Comparison of ENCODE assay signal across 9 cellular contexts in genomic region chr19:44741258-44741731, GRCh38. TPM values are rescaled to one million over a fixed set of nuclear protein-coding genes. Genes with fewer than 3 reads are reported as not detected.
A peak's percentile ranks its signal among the peaks of the same experiment; 100 is the strongest.
DNase-seq lines count a peak whose midpoint lies in the region; ATAC-seq and TF ChIP-seq lines count a peak whose summit lies in the region.
"Had no signal": no experiment of that assay in that cellular context is flagged by ENCODE, and none has a peak within 500 bp of the region (broad histone marks: within the 10 kb centered on the region; RNA-seq: fewer than 3 reads in every experiment).

No MANE protein-coding gene starts in this region.

- no peak for TF ChIP-seq POLR2A in gastrocnemius medialis (IDR thresholded peaks at IDR 0.05)

- no peaks in the 10 kb centered on the region for H3K36me3 Mint-ChIP-seq in nephron progenitor cell (ENCODE audit: low read depth)

- H3K4me3 ChIP-seq in fibroblast of the aortic adventitia (ENCODE audit: low read depth, low read length) = no peak overlapping the region
- H3K4me3 ChIP-seq in gastrocnemius medialis = no peak overlapping the region

- DNase-seq in Caki2 (ENCODE audit: low read depth) = peak; percentile 64
- DNase-seq in RPMI7951 (ENCODE audit: low read depth) = peak; percentile 49
- DNase-seq in fibroblast of the aortic adventitia (ENCODE audit: low read depth) = peak; percentile 71
- peak in 1 of 2 donors; percentile 15 for DNase-seq in gastrocnemius medialis
- no peak for DNase-seq in nephron progenitor cell
- DNase-seq in NCI-H1930 (lab: John Stamatoyannopoulos, UW) = no peak
- DNase-seq: activated CD8-positive, alpha-beta memory T cell treated with anti-CD3 and anti-CD28 coated beads, Interleukin-2, amount 50 U/mL, for 4 hours had no signal

- H3K4me1 ChIP-seq in gastrocnemius medialis = peaks cover 27 to 49% of the 10 kb centered on the region in 2 donors

- no peaks in the 10 kb centered on the region for H3K36me3 ChIP-seq in gastrocnemius medialis

- H3K9me3 Mint-ChIP-seq in nephron progenitor cell = no peaks in the 10 kb centered on the region

- H3K27ac Mint-ChIP-seq in nephron progenitor cell = no peak overlapping the region

- no peak for TF ChIP-seq CTCF in fibroblast of the aortic adventitia (IDR thresholded peaks at IDR 0.05; ENCODE audit: insufficient read depth, low read length)
- no peak for TF ChIP-seq CTCF in gastrocnemius medialis (IDR thresholded peaks at IDR 0.05 in 4 of 5, conservative IDR thresholded peaks at IDR 0.05 in 1 of 5)
- TF ChIP-seq CTCF in nephron progenitor cell (IDR thresholded peaks at IDR 0.05) = no peak

- intact Hi-C loops in gastrocnemius medialis (cut with DNase I; ENCODE audit: low total_unique reads) = loop anchor here (10.0 kb wide), 1 partner anchor 214 kb away; the partner anchor contains the start of gene CLPTM1

- H3K27me3 ChIP-seq in gastrocnemius medialis = no peaks in the 10 kb centered on the region

- no peaks in the 10 kb centered on the region for H3K9me3 ChIP-seq in gastrocnemius medialis

- in situ Hi-C loops in Caki2 (cut with HindIII; ENCODE audit: low pct_unique_long_range_greater_than_20kb, low sequenced_read_pairs) = no loop called here
- in situ Hi-C loops in gastrocnemius medialis (cut with MboI; ENCODE audit: low sequenced_read_pairs in 4 of 4) = no loop called here

- H3K4me1 Mint-ChIP-seq in nephron progenitor cell = peaks cover 36% of the 10 kb centered on the region

- ATAC-seq in gastrocnemius medialis (peak; percentile 0 to 3), HG03095 (IDR thresholded peaks at IDR 0.05; ENCODE audit: unreplicated experiment) (no peak), HG03025 (IDR thresholded peaks at IDR 0.05; ENCODE audit: low FRiP score, unreplicated experiment) (no peak)

- H3K4me3 Mint-ChIP-seq in nephron progenitor cell = no peak overlapping the region

- H3K27ac ChIP-seq in gastrocnemius medialis = peak overlapping the region; percentile 87 to 97 (median 94)

- H3K27me3 Mint-ChIP-seq in nephron progenitor cell (ENCODE audit: low read depth, poor library complexity) = peaks cover 42% of the 10 kb centered on the region

RNA-seq across cellular contexts. Expression of gene BCL3, which starts 7.2 kb away (rescaled TPM):
- 0.95 and 4.2 TPM in 2 replicates for total RNA-seq in Caki2 (2014; rRNA removed; shearing (Covaris generic); ENCODE audit: low replicate concordance)
- total RNA-seq in RPMI7951 (2014; rRNA removed; shearing (Covaris generic)) = 21.8 and 22.6 TPM in 2 replicates
- 3.8 and 13.4 TPM in 2 replicates for total RNA-seq in fibroblast of the aortic adventitia (ENCODE audit: low replicate concordance)
- total RNA-seq in gastrocnemius medialis = 10 to 100 TPM in 1 of 4 donors, 1 to 10 TPM in 3; 7.2 to 15.7 (median 8.5) TPM

RNA-seq across cellular contexts. Expression of gene CBLC, which starts 36.4 kb away (rescaled TPM):
- total RNA-seq in Caki2 (2014; rRNA removed; shearing (Covaris generic); ENCODE audit: low replicate concordance) = not detected in 2 replicates
- total RNA-seq in RPMI7951 (2014; rRNA removed; shearing (Covaris generic)) = not detected in 2 replicates
- total RNA-seq in fibroblast of the aortic adventitia (ENCODE audit: low replicate concordance) (not detected in 2 replicates), gastrocnemius medialis (under 1 TPM in 1 of 4 donors, not detected in 3; 0.49 TPM)

RNA-seq across cellular contexts. Expression of gene CEACAM16, which starts 42.3 kb away (rescaled TPM):
- not detected in 2 replicates for total RNA-seq in Caki2 (2014; rRNA removed; shearing (Covaris generic); ENCODE audit: low replicate concordance)
- 0.20 TPM in 1 of 2 replicates, not detected in the other for total RNA-seq in RPMI7951 (2014; rRNA removed; shearing (Covaris generic))
- not detected in 2 replicates for total RNA-seq in fibroblast of the aortic adventitia (ENCODE audit: low replicate concordance)
- total RNA-seq in gastrocnemius medialis = not detected

Comparison
In these comparisons a context has a peak if more than half of its experiments do, and no peak if none do; other contexts are left out.
1. DNase-seq: peak in Caki2 (single experiment), RPMI7951 (single experiment) and fibroblast of the aortic adventitia (single experiment); none in nephron progenitor cell (single experiment) and NCI-H1930 (0 of 2).
2. ATAC-seq: peak in gastrocnemius medialis (2 of 2); none in HG03095 (single experiment) and HG03025 (single experiment).